ENCODE assay signal across 1 cellular context in the genomic region with DNA sequence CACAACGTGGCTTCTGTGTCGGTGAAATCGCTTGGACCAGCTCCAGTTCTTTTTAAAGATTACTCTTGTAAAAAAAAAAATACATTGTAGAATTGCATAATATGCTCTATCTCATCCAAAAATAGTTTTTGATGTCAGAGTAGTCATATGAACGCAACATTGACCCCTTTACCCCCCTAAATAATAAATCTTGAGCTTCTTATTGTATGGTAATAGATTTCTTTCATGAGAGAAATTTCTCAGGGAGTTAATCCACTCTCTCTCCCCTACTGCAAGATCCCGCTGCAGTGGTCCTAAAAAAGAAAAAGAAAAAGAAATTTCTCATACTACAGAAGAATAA.
TF ChIP-seq lines count a peak whose summit lies in the region.

No MANE protein-coding gene starts in this region.

TF ChIP-seq in endothelial cell of umbilical vein, 7 proteins besides CTCF, POLR2A, EP300 and RAD21 (continued from another document):
- no peak for TF ChIP-seq GATA2 (IDR thresholded peaks at IDR 0.05; ENCODE audit: insufficient read depth, insufficient read length, low read depth, low read length)
